In genomic region chr7:106009511-106010226, GRCh38 we compare ENCODE assay signal across 8 cellular contexts. TPM values are rescaled to one million over a fixed set of nuclear protein-coding genes. Genes with fewer than 3 reads are reported as not detected.
A peak's percentile ranks its signal among the peaks of the same experiment; 100 is the strongest.
DNase-seq lines count a peak whose midpoint lies in the region; ATAC-seq and TF ChIP-seq lines count a peak whose summit lies in the region.

No MANE protein-coding gene starts in this region.

- peaks cover 0 to 7% (median 0%) of the 10 kb centered on the region in 4 donors for H3K4me1 ChIP-seq in right lobe of liver

- H3K4me3 ChIP-seq in GM12864 (ENCODE audit: low read depth, low read length): no peak overlapping the region
- H3K4me3 ChIP-seq in right lobe of liver: no peak overlapping the region

- TF ChIP-seq CTCF in GM12864 (IDR thresholded peaks at IDR 0.05; ENCODE audit: low read depth, low read length, missing control alignments) (peak; percentile 93), right lobe of liver (IDR thresholded peaks at IDR 0.05) (peak; percentile 93 to 100 (median 97))

- no peak overlapping the region for H3K27ac ChIP-seq in right lobe of liver

- 26% methylated on average over 13 of the region's 29 CpGs for WGBS in right lobe of liver (ENCODE audit: insufficient coverage, low coverage, low lambda C conversion rate, missing lambda C conversion rate)

- TF ChIP-seq POLR2A in right lobe of liver (IDR thresholded peaks at IDR 0.05): no peak

- H3K27me3 ChIP-seq in right lobe of liver: no peaks in the 10 kb centered on the region

- no peaks in the 10 kb centered on the region for H3K36me3 ChIP-seq in right lobe of liver

- no peaks in the 10 kb centered on the region for H3K9me3 ChIP-seq in right lobe of liver

- ATAC-seq in HG02870 (IDR thresholded peaks at IDR 0.05; ENCODE audit: unreplicated experiment): peak; percentile 59
- peak; percentile 99 for ATAC-seq in right lobe of liver

- intact Hi-C loops in right lobe of liver (cut with DNase I): loop anchor here in 1 of 2 donors (5.0 to 10.0 kb wide), 2 partner anchors 77 to 245 kb away; no protein-coding TSS in a partner anchor

- peak; percentile 4 for DNase-seq in GM12864 (ENCODE audit: low read depth)
- peak; percentile 59 to 86 for DNase-seq in NCI-H446 (lab: John Stamatoyannopoulos, UW)
- DNase-seq in activated CD4-positive, alpha-beta T cell treated with anti-CD3 and anti-CD28 coated beads, Interleukin-2, amount 50 U/mL, for 48 hours: peak; percentile 83 to 88
- peak; percentile 86 for DNase-seq in dermis blood vessel endothelial cell
- peak; percentile 69 to 79 (median 75) for DNase-seq in right lobe of liver
- DNase-seq in stimulated activated CD4-positive, alpha-beta T cell treated with anti-CD3 and anti-CD28 coated beads, Interleukin-4, amount 100 ng/mL, for 4 hours: peak; percentile 79 to 81
- no peak for DNase-seq in GF-D8 (lab: John Stamatoyannopoulos, UW)

RNA-seq across cellular contexts. Expression of gene CDHR3, which starts 46.6 kb away (rescaled TPM):
- 0.51 and 0.84 TPM in 2 replicates for total RNA-seq in dermis blood vessel endothelial cell
- total RNA-seq in right lobe of liver: 1 to 10 TPM; 3.6 to 8.6 (median 4.5) TPM
